ENCODE assay signal across 11 cellular contexts in the genomic region with DNA sequence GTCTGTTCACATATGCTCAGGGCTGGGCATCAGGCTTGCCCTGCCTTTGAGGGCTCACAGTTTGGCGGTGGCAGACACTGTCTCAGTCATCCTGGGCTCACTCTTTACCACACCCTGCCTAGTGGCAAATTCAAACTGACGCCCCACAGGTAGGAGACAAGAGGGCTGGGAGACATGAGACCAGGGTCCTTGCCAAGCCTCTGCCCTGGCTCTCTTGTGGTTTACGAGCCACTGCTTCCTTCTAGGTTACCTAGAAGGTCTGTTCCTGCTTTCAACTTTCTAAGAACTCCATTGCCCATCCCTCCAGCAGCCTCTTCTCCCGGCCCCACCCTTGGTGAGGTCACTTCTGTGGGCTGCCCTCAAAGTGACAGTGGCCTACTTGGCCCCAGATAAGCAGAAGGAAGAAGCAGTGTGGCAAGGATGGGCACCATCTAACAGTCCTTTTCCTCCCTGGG. TPM values are rescaled to one million over a fixed set of nuclear protein-coding genes. Genes with fewer than 3 reads are reported as not detected.
A peak's percentile ranks its signal among the peaks of the same experiment; 100 is the strongest.
DNase-seq lines count a peak whose midpoint lies in the region; ATAC-seq lines count a peak whose summit lies in the region.
"Had no signal": no experiment of that assay in that cellular context is flagged by ENCODE, and none has a peak within 500 bp of the region (broad histone marks: within the 10 kb centered on the region; RNA-seq: fewer than 3 reads in every experiment).

No MANE protein-coding gene starts in this region.

- H3K4me3 Mint-ChIP-seq in CD4-positive, alpha-beta memory T cell: peak overlapping the region in 6 of 8 donors; percentile 17 to 60 (median 36)
- peak overlapping the region; percentile 13 for H3K4me3 Mint-ChIP-seq in activated T-helper 1 cell treated with anti-CD3 and anti-CD28 coated beads, Interleukin-12 subunit alpha, Interleukin-12 subunit beta, Interleukin-2, Interleukin-4 antibody, amounts not matched to agents 30 ng/mL and 10 ng/mL and 1 ng/mL, durations not matched to agents 14 hours and 24 hours and 36 hours
- peak overlapping the region in 5 of 10 donors; percentile 4 to 81 (median 27) for H3K4me3 Mint-ChIP-seq in naive thymus-derived CD4-positive, alpha-beta T cell
- H3K4me3 Mint-ChIP-seq: activated T-cell treated with anti-CD3 and anti-CD28 coated beads, Interleukin-2, amount 50 U/mL, for 4 hours had no signal

- H3K4me3 ChIP-seq in CD4-positive, alpha-beta memory T cell (ENCODE audit: low read length in 2 of 2): no peak overlapping the region
- no peak overlapping the region for H3K4me3 ChIP-seq in naive thymus-derived CD4-positive, alpha-beta T cell (ENCODE audit: low read length)

- H3K4me1 Mint-ChIP-seq in CD4-positive, alpha-beta memory T cell: peaks cover 60 to 88% (median 76%) of the 10 kb centered on the region in 4 donors
- peaks cover 73% of the 10 kb centered on the region for H3K4me1 Mint-ChIP-seq in activated T-helper 1 cell treated with anti-CD3 and anti-CD28 coated beads, Interleukin-12 subunit alpha, Interleukin-12 subunit beta, Interleukin-2, Interleukin-4 antibody, amounts not matched to agents 30 ng/mL and 10 ng/mL and 1 ng/mL, durations not matched to agents 14 hours and 24 hours and 36 hours (ENCODE audit: low read depth)
- H3K4me1 Mint-ChIP-seq in naive thymus-derived CD4-positive, alpha-beta T cell: peaks cover 65 to 92% (median 86%) of the 10 kb centered on the region in 7 donors

- DNase-seq in CD4-positive, alpha-beta memory T cell: no peak
- DNase-seq in MV-4-11 (lab: John Stamatoyannopoulos, UW) (peak; percentile 87), SHP77 (lab: John Stamatoyannopoulos, UW) (no peak)
- DNase-seq in activated T-helper 1 cell treated with anti-CD3 and anti-CD28 coated beads, Interleukin-12 subunit alpha, Interleukin-12 subunit beta, Interleukin-2, Interleukin-4 antibody, amounts not matched to agents 30 ng/mL and 10 ng/mL and 1 ng/mL, durations not matched to agents 14 hours and 24 hours and 36 hours (ENCODE audit: low spot score): no peak
- no peak for DNase-seq in naive thymus-derived CD4-positive, alpha-beta T cell
- DNase-seq: activated T-cell treated with anti-CD3 and anti-CD28 coated beads, Interleukin-2, amount 50 U/mL, for 4 hours; NCI-H146; T1000 had no signal

- intact Hi-C loops in CD4-positive, alpha-beta memory T cell (cut with micrococcal nuclease): no loop called here
- intact Hi-C loops in activated T-helper 1 cell treated with anti-CD3 and anti-CD28 coated beads, Interleukin-12 subunit alpha, Interleukin-12 subunit beta, Interleukin-2, Interleukin-4 antibody, amounts not matched to agents 30 ng/mL and 10 ng/mL and 1 ng/mL, durations not matched to agents 14 hours and 24 hours and 36 hours (cut with micrococcal nuclease): loop anchor here (1.0 kb wide), 1 partner anchor 11 kb away; no protein-coding TSS in a partner anchor
- intact Hi-C loops in naive thymus-derived CD4-positive, alpha-beta T cell (cut with micrococcal nuclease): loop anchor here in 1 of 2 donors (5.0 to 10.0 kb wide), 2 partner anchors 36 to 492 kb away; partner anchors contain the start of gene CSRP1

- peaks cover 100% of the 10 kb centered on the region for H3K4me1 ChIP-seq in CD4-positive, alpha-beta memory T cell (ENCODE audit: insufficient read depth, low read length)
- H3K4me1 ChIP-seq in naive thymus-derived CD4-positive, alpha-beta T cell (ENCODE audit: control insufficient read depth in 2 of 2, insufficient read depth in 2 of 2, low read length in 2 of 2): peaks cover 62 to 86% of the 10 kb centered on the region in 2 donors

- H3K27ac ChIP-seq in CD4-positive, alpha-beta memory T cell (ENCODE audit: low read depth, low read length): no peak overlapping the region
- H3K27ac ChIP-seq in naive thymus-derived CD4-positive, alpha-beta T cell (ENCODE audit: low read depth, low read length): no peak overlapping the region

- peaks cover 5% of the 10 kb centered on the region for H3K36me3 ChIP-seq in CD4-positive, alpha-beta memory T cell (ENCODE audit: insufficient read depth, low read length)
- H3K36me3 ChIP-seq in naive thymus-derived CD4-positive, alpha-beta T cell (ENCODE audit: control insufficient read depth in 2 of 3, insufficient read depth in 3 of 3, low read length in 3 of 3): peaks cover 0 to 27% (median 0%) of the 10 kb centered on the region in 3 experiments

- CTCF ChIA-PET in CD4-positive, alpha-beta memory T cell (lab: Charles Lee; ENCODE audit: partially characterized antibody): interaction anchor here (0.6 to 11.4 kb wide), 4 partner anchors 9 to 1013 kb away, joined by 3 to 95 read pairs (median 12); no protein-coding TSS in a partner anchor
- CTCF ChIA-PET in naive thymus-derived CD4-positive, alpha-beta T cell (lab: Charles Lee): interaction anchor here (0.6 to 1.5 kb wide), 3 partner anchors 8 to 42 kb away, joined by 3 read pairs; no protein-coding TSS in a partner anchor

- ATAC-seq in naive thymus-derived CD4-positive, alpha-beta T cell: peak; percentile 79
- no peak for ATAC-seq in HG03097 (IDR thresholded peaks at IDR 0.05; ENCODE audit: low FRiP score, unreplicated experiment)
- ATAC-seq in GM21423 (IDR thresholded peaks at IDR 0.05; ENCODE audit: unreplicated experiment): no peak
- ATAC-seq in HG03439 (IDR thresholded peaks at IDR 0.05; ENCODE audit: unreplicated experiment): no peak

- H3K27me3 Mint-ChIP-seq in CD4-positive, alpha-beta memory T cell: no peaks in the 10 kb centered on the region
- no peaks in the 10 kb centered on the region for H3K27me3 Mint-ChIP-seq in activated T-helper 1 cell treated with anti-CD3 and anti-CD28 coated beads, Interleukin-12 subunit alpha, Interleukin-12 subunit beta, Interleukin-2, Interleukin-4 antibody, amounts not matched to agents 30 ng/mL and 10 ng/mL and 1 ng/mL, durations not matched to agents 14 hours and 24 hours and 36 hours (ENCODE audit: insufficient read depth)
- H3K27me3 Mint-ChIP-seq in naive thymus-derived CD4-positive, alpha-beta T cell: no peaks in the 10 kb centered on the region

- no peaks in the 10 kb centered on the region for H3K9me3 Mint-ChIP-seq in CD4-positive, alpha-beta memory T cell
- H3K9me3 Mint-ChIP-seq in activated T-helper 1 cell treated with anti-CD3 and anti-CD28 coated beads, Interleukin-12 subunit alpha, Interleukin-12 subunit beta, Interleukin-2, Interleukin-4 antibody, amounts not matched to agents 30 ng/mL and 10 ng/mL and 1 ng/mL, durations not matched to agents 14 hours and 24 hours and 36 hours: no peaks in the 10 kb centered on the region
- no peaks in the 10 kb centered on the region for H3K9me3 Mint-ChIP-seq in naive thymus-derived CD4-positive, alpha-beta T cell
- H3K9me3 Mint-ChIP-seq: activated T-cell treated with anti-CD3 and anti-CD28 coated beads, Interleukin-2, amount 50 U/mL, for 4 hours had no signal

- POLR2A ChIA-PET in CD4-positive, alpha-beta memory T cell (lab: Charles Lee; ENCODE audit: partially characterized antibody): no interaction called here
- POLR2A ChIA-PET in naive thymus-derived CD4-positive, alpha-beta T cell (lab: Charles Lee): interaction anchor here (1.0 kb wide), 1 partner anchor 9 kb away, joined by 3 read pairs; no protein-coding TSS in a partner anchor

- H3K27ac Mint-ChIP-seq in CD4-positive, alpha-beta memory T cell: peak overlapping the region; percentile 35 to 88 (median 73)
- peak overlapping the region; percentile 73 for H3K27ac Mint-ChIP-seq in activated T-helper 1 cell treated with anti-CD3 and anti-CD28 coated beads, Interleukin-12 subunit alpha, Interleukin-12 subunit beta, Interleukin-2, Interleukin-4 antibody, amounts not matched to agents 30 ng/mL and 10 ng/mL and 1 ng/mL, durations not matched to agents 14 hours and 24 hours and 36 hours
- H3K27ac Mint-ChIP-seq in naive thymus-derived CD4-positive, alpha-beta T cell: peak overlapping the region in 8 of 9 donors; percentile 68 to 87 (median 80)

- no peaks in the 10 kb centered on the region for H3K27me3 ChIP-seq in CD4-positive, alpha-beta memory T cell (ENCODE audit: insufficient read depth, low read length)
- no peaks in the 10 kb centered on the region for H3K27me3 ChIP-seq in naive thymus-derived CD4-positive, alpha-beta T cell (ENCODE audit: control insufficient read depth in 2 of 2, insufficient read depth in 2 of 2, low read length in 2 of 2)

- H3K9me3 ChIP-seq in CD4-positive, alpha-beta memory T cell (ENCODE audit: control insufficient read depth in 1 of 2, low read length in 2 of 2): no peaks in the 10 kb centered on the region
- no peaks in the 10 kb centered on the region for H3K9me3 ChIP-seq in naive thymus-derived CD4-positive, alpha-beta T cell (ENCODE audit: control insufficient read depth in 2 of 3, low read length in 3 of 3)

- H3K36me3 Mint-ChIP-seq in CD4-positive, alpha-beta memory T cell: peaks cover 8 to 37% of the 10 kb centered on the region in 2 donors
- H3K36me3 Mint-ChIP-seq in activated T-helper 1 cell treated with anti-CD3 and anti-CD28 coated beads, Interleukin-12 subunit alpha, Interleukin-12 subunit beta, Interleukin-2, Interleukin-4 antibody, amounts not matched to agents 30 ng/mL and 10 ng/mL and 1 ng/mL, durations not matched to agents 14 hours and 24 hours and 36 hours (ENCODE audit: low read depth): peaks cover 2% of the 10 kb centered on the region
- H3K36me3 Mint-ChIP-seq in naive thymus-derived CD4-positive, alpha-beta T cell: peaks cover 0 to 10% (median 0%) of the 10 kb centered on the region in 5 donors

RNA-seq across cellular contexts. Expression of gene KIF21B, which starts 10.5 kb away (rescaled TPM):
- 10 to 100 TPM; 90.3 to 94.7 TPM for total RNA-seq in CD4-positive, alpha-beta memory T cell
- 10 to 100 TPM in 1 of 2 donors, under 1 TPM in 1; 0.55 to 10.4 TPM for polyA plus RNA-seq in CD4-positive, alpha-beta memory T cell
- total RNA-seq in activated T-helper 1 cell treated with anti-CD3 and anti-CD28 coated beads, Interleukin-12 subunit alpha, Interleukin-12 subunit beta, Interleukin-2, Interleukin-4 antibody, amounts not matched to agents 30 ng/mL and 10 ng/mL and 1 ng/mL, durations not matched to agents 14 hours and 24 hours and 36 hours: 50.4 and 52.0 TPM in 2 replicates
- total RNA-seq in naive thymus-derived CD4-positive, alpha-beta T cell: 10 to 100 TPM; 68.3 to 97.6 (median 73.4) TPM
- polyA plus RNA-seq in naive thymus-derived CD4-positive, alpha-beta T cell: 1 to 10 TPM; 3.0 to 8.1 TPM
